29 cellular contexts compared by ENCODE assay signal in genomic region chr3:139380575-139380974, GRCh38.
"Had no signal": no experiment of that assay in that cellular context is flagged by ENCODE, and none has a peak within 500 bp of the region (broad histone marks: within the 10 kb centered on the region; RNA-seq: fewer than 3 reads in every experiment).

No MANE protein-coding gene starts in this region.

- H3K9ac ChIP-seq: neural progenitor cell, parathyroid adenoma, SK-N-SH had no signal

- H3K9me3 Mint-ChIP-seq: activated naive CD4-positive, alpha-beta T cell treated with anti-CD3 and anti-CD28 coated beads, Interleukin-2, amount 10 ng/mL, durations not matched to agents 7 days and 5 days; natural killer cell; neural progenitor cell; T-helper 1 cell treated with Interleukin-12 subunit alpha and Interleukin-12 subunit beta and Interleukin-4 antibody, amounts not matched to agents 30 μg/mL and 1 μg/mL, for 36 hours had no signal

- H3K27ac ChIP-seq: breast epithelium, esophagus squamous epithelium, heart right ventricle, left lung, lower lobe of right lung, neural progenitor cell, parathyroid adenoma, psoas muscle, thoracic aorta, upper lobe of left lung, vagina had no signal

- H2AFZ ChIP-seq: neural progenitor cell, parathyroid adenoma had no signal

- FAIRE-seq: colon had no signal

- H3K4me1 ChIP-seq: breast epithelium, neural progenitor cell, parathyroid adenoma, psoas muscle had no signal

- H3K27me3 Mint-ChIP-seq: activated naive CD4-positive, alpha-beta T cell treated with anti-CD3 and anti-CD28 coated beads, Interleukin-2, amount 10 ng/mL, durations not matched to agents 7 days and 5 days had no signal

- H3K4me1 Mint-ChIP-seq: neural progenitor cell had no signal

- DNase-seq: activated CD4-positive, alpha-beta T cell treated with anti-CD3 and anti-CD28 coated beads for 4 hours; activated CD4-positive, alpha-beta T cell treated with anti-CD3 and anti-CD28 coated beads, Interleukin-2, amount 50 U/mL, for 4 hours; activated CD4-positive, CD25-positive, alpha-beta regulatory T cell; activated CD8-positive, alpha-beta memory T cell treated with anti-CD3 and anti-CD28 coated beads, Interleukin-2, amount 50 U/mL, for 48 hours; activated gamma-delta T cell; activated naive CD4-positive, alpha-beta T cell treated with anti-CD3 and anti-CD28 coated beads, Interleukin-2, amount 10 ng/mL, durations not matched to agents 7 days and 5 days; central memory CD4-positive, alpha-beta T cell; dermis blood vessel endothelial cell; effector CD4-positive, alpha-beta T cell; esophagus squamous epithelium; foreskin melanocyte; heart right ventricle; left lung; lower lobe of right lung; mesenchymal stem cell; natural killer cell; occipital lobe; psoas muscle; SK-N-SH; stimulated activated naive CD4-positive, alpha-beta T cell treated with Interleukin-2 at 50 U/mL for 16 hours; SW 1271; upper lobe of left lung had no signal

- ATAC-seq: heart right ventricle, left lung, lower lobe of right lung, natural killer cell, psoas muscle had no signal

- H3K27ac Mint-ChIP-seq: activated naive CD4-positive, alpha-beta T cell treated with anti-CD3 and anti-CD28 coated beads, Interleukin-2, amount 10 ng/mL, durations not matched to agents 7 days and 5 days; neural progenitor cell; T-helper 1 cell treated with Interleukin-12 subunit alpha and Interleukin-12 subunit beta and Interleukin-4 antibody, amounts not matched to agents 30 μg/mL and 1 μg/mL, for 36 hours had no signal

- H3K36me3 ChIP-seq: breast epithelium had no signal

- H3K27me3 ChIP-seq: breast epithelium, esophagus squamous epithelium, heart right ventricle, left lung, neural progenitor cell, upper lobe of left lung, vagina had no signal

- H3K9me3 ChIP-seq: breast epithelium, esophagus squamous epithelium, heart right ventricle, left lung, lower lobe of right lung, psoas muscle, SK-N-SH, thoracic aorta, upper lobe of left lung, vagina had no signal

- H3K9me2 ChIP-seq: SK-N-SH had no signal

- H3K4me3 ChIP-seq: breast epithelium, esophagus squamous epithelium, heart right ventricle, left lung, lower lobe of right lung, neural progenitor cell, psoas muscle, thoracic aorta, upper lobe of left lung, vagina had no signal

- H3K4me2 ChIP-seq: neural progenitor cell, SK-N-SH had no signal

- H3K4me3 Mint-ChIP-seq: activated naive CD4-positive, alpha-beta T cell treated with anti-CD3 and anti-CD28 coated beads, Interleukin-2, amount 10 ng/mL, durations not matched to agents 7 days and 5 days; natural killer cell; neural progenitor cell; T-helper 1 cell treated with Interleukin-12 subunit alpha and Interleukin-12 subunit beta and Interleukin-4 antibody, amounts not matched to agents 30 μg/mL and 1 μg/mL, for 36 hours had no signal
